Comparison of ENCODE assay signal across 2 cellular contexts in genomic region chr12:20248646-20249045, GRCh38.
TF ChIP-seq lines count a peak whose summit lies in the region.

No MANE protein-coding gene starts in this region.

TF ChIP-seq in HCT116, 20 proteins besides CTCF, POLR2A, EP300 and RAD21 (continued from another document):
- TF ChIP-seq CBX3 (IDR thresholded peaks at IDR 0.05; ENCODE audit: low read depth), result no peak
- no peak for TF ChIP-seq ZFX (IDR thresholded peaks at IDR 0.05)
- no peak for TF ChIP-seq ELF1 (IDR thresholded peaks at IDR 0.05; ENCODE audit: borderline replicate concordance, low read depth)
- no peak for TF ChIP-seq REST (IDR thresholded peaks at IDR 0.05; ENCODE audit: low read depth)
- no peak for TF ChIP-seq ZNF274 (IDR thresholded peaks at IDR 0.05; ENCODE audit: low read depth, low read length)
- TF ChIP-seq EZH2 (IDR thresholded peaks at IDR 0.05), result no peak

TF ChIP-seq in H1, 55 proteins besides CTCF, POLR2A, EP300 and RAD21 (continued from another document):
- TF ChIP-seq SIRT6 (IDR thresholded peaks at IDR 0.05; ENCODE audit: low read length) (no peak), KDM4A (IDR thresholded peaks at IDR 0.05; ENCODE audit: low read depth, low read length, severe bottlenecking) (no peak), PHF8 (conservative IDR thresholded peaks at IDR 0.05; ENCODE audit: low read depth, low read length) (no peak), POU5F1 (IDR thresholded peaks at IDR 0.05; ENCODE audit: low read depth, low read length) (no peak), TBP (IDR thresholded peaks at IDR 0.05; ENCODE audit: low read depth, low read length) (no peak), NANOG (IDR thresholded peaks at IDR 0.05; ENCODE audit: insufficient read depth, low read depth, low read length, poor library complexity, severe bottlenecking) (no peak), GTF2F1 (IDR thresholded peaks at IDR 0.05; ENCODE audit: borderline replicate concordance, low read depth, low read length) (no peak), CHD1 (IDR thresholded peaks at IDR 0.05; ENCODE audit: low read depth, low read length) (no peak), HDAC2 (IDR thresholded peaks at IDR 0.05; ENCODE audit: borderline replicate concordance in 1 of 2, low read depth in 2 of 2, low read length in 2 of 2) (no peak), BACH1 (IDR thresholded peaks at IDR 0.05; ENCODE audit: low read length) (no peak)
